In the genomic region with DNA sequence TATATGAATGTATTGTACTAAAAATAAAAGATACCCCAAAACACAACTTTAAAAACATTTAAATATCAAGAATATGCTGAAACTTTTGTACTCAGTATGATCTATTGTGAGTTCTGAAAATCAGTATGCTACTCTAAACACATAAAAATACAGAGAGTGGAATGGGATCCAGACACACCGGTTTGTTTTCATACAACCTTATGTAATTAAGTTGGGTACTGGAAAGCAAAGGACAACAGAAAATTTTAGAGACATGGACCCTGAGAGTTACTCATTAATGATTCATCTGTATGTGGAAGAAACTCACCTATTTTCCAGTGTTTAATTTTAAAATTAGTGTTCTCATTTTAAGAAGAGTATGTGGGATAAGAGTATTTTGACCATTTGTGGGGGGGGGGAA, we compare ENCODE assay signal across 36 cellular contexts. TPM values are rescaled to one million over a fixed set of nuclear protein-coding genes. Genes with fewer than 3 reads are reported as not detected.
"Had no signal": no experiment of that assay in that cellular context is flagged by ENCODE, and none has a peak within 500 bp of the region (broad histone marks: within the 10 kb centered on the region; RNA-seq: fewer than 3 reads in every experiment).

No MANE protein-coding gene starts in this region.

- H3K27me3 ChIP-seq: brain microvascular endothelial cell, esophagus muscularis mucosa, foreskin keratinocyte, gastrocnemius medialis, heart left ventricle had no signal

- H3K9me3 Mint-ChIP-seq: activated B cell treated with CpG ODN at 0.5 μM for 24 hours; activated CD8-positive, alpha-beta T cell treated with anti-CD3 and anti-CD28 coated beads for 36 hours; activated T-cell treated with anti-CD3 and anti-CD28 coated beads, Interleukin-2, amount 50 U/mL, for 4 hours; activated T-helper 17 cell treated with anti-CD3 and anti-CD28 coated beads, Interleukin-2, amount 50 U/mL, for 72 hours; T-helper 2 cell treated with Interferon-gamma antibody and Interleukin-4, amounts not matched to agents 5 μg/mL and 100 μg/mL, for 36 hours had no signal

- H3K36me3 Mint-ChIP-seq: activated naive CD8-positive, alpha-beta T cell had no signal

- H3K4me3 Mint-ChIP-seq: activated B cell treated with CpG ODN at 0.5 μM for 24 hours; activated CD8-positive, alpha-beta T cell treated with anti-CD3 and anti-CD28 coated beads for 36 hours; activated naive CD8-positive, alpha-beta T cell; activated T-cell treated with anti-CD3 and anti-CD28 coated beads, Interleukin-2, amount 50 U/mL, for 4 hours; activated T-helper 17 cell treated with anti-CD3 and anti-CD28 coated beads, Interleukin-2, amount 50 U/mL, for 72 hours; central memory CD8-positive, alpha-beta T cell; effector memory CD8-positive, alpha-beta T cell; T-helper 17 cell; T-helper 2 cell treated with Interferon-gamma antibody and Interleukin-4, amounts not matched to agents 5 μg/mL and 100 μg/mL, for 36 hours had no signal

- H3K9me3 ChIP-seq: esophagus muscularis mucosa, gastrocnemius medialis, heart left ventricle had no signal

- DNase-seq: activated B cell treated with CpG ODN at 0.5 μM for 24 hours; activated CD4-positive, alpha-beta T cell treated with anti-CD3 and anti-CD28 coated beads for 48 hours; activated CD4-positive, alpha-beta T cell treated with anti-CD3 and anti-CD28 coated beads, Interleukin-2, amount 50 U/mL, for 1 hour; activated CD4-positive, alpha-beta T cell treated with anti-CD3 and anti-CD28 coated beads, Interleukin-2, amount 50 U/mL, for 48 hours; activated CD8-positive, alpha-beta memory T cell treated with anti-CD3 and anti-CD28 coated beads for 24 hours; activated CD8-positive, alpha-beta T cell treated with anti-CD3 and anti-CD28 coated beads for 36 hours; activated effector memory CD4-positive, alpha-beta T cell treated with Interleukin-2 at 50 U/mL for 16 hours; activated gamma-delta T cell treated with Interleukin-2 at 50 U/mL for 16 hours; activated naive CD4-positive, alpha-beta T cell treated with anti-CD3 and anti-CD28 coated beads, Interleukin-2, amount 50 U/mL, for 16 hours; activated naive CD4-positive, alpha-beta T cell treated with Interleukin-2 at 50 U/mL for 16 hours; activated T-cell treated with anti-CD3 and anti-CD28 coated beads, Interleukin-2, amount 50 U/mL, for 4 hours; amniotic stem cell; anterior cingulate cortex; brain microvascular endothelial cell; dermis blood vessel endothelial cell; effector CD4-positive, alpha-beta T cell; effector memory CD8-positive, alpha-beta T cell; erythroblast; foreskin keratinocyte; gastrocnemius medialis; glutamatergic neuron; heart left ventricle; T-helper 17 cell; T1000; WERI-Rb-1 had no signal

- H3K4me3 ChIP-seq: coronary artery, esophagus muscularis mucosa, gastrocnemius medialis, heart left ventricle had no signal

- H3K4me1 Mint-ChIP-seq: activated B cell treated with CpG ODN at 0.5 μM for 24 hours; activated T-helper 17 cell treated with anti-CD3 and anti-CD28 coated beads, Interleukin-2, amount 50 U/mL, for 72 hours; central memory CD8-positive, alpha-beta T cell; T-helper 17 cell had no signal

- H3K27ac ChIP-seq: brain microvascular endothelial cell, coronary artery, esophagus muscularis mucosa, foreskin keratinocyte, gastrocnemius medialis, heart left ventricle, WERI-Rb-1 had no signal

- H3K27ac Mint-ChIP-seq: activated B cell treated with CpG ODN at 0.5 μM for 24 hours; activated CD8-positive, alpha-beta T cell treated with anti-CD3 and anti-CD28 coated beads for 36 hours; activated naive CD8-positive, alpha-beta T cell; activated T-helper 17 cell treated with anti-CD3 and anti-CD28 coated beads, Interleukin-2, amount 50 U/mL, for 72 hours; effector memory CD8-positive, alpha-beta T cell; T-helper 17 cell; T-helper 2 cell treated with Interferon-gamma antibody and Interleukin-4, amounts not matched to agents 5 μg/mL and 100 μg/mL, for 36 hours had no signal

- H3K4me1 ChIP-seq: esophagus muscularis mucosa, foreskin keratinocyte, gastrocnemius medialis, heart left ventricle had no signal

- H3K27me3 Mint-ChIP-seq: activated B cell treated with CpG ODN at 0.5 μM for 24 hours; activated CD8-positive, alpha-beta T cell treated with anti-CD3 and anti-CD28 coated beads for 36 hours; activated naive CD8-positive, alpha-beta T cell; activated T-helper 17 cell treated with anti-CD3 and anti-CD28 coated beads, Interleukin-2, amount 50 U/mL, for 72 hours; central memory CD8-positive, alpha-beta T cell; effector memory CD8-positive, alpha-beta T cell; T-helper 17 cell had no signal

- ATAC-seq: activated CD4-positive, CD25-positive, alpha-beta regulatory T cell treated with anti-CD3 and anti-CD28 coated beads, Interleukin-2, amount 50 U/mL, for 24 hours; activated CD8-positive, alpha-beta T cell treated with anti-CD3 and anti-CD28 coated beads for 36 hours; activated T-cell treated with anti-CD3 and anti-CD28 coated beads, Interleukin-2, amount 50 U/mL, for 4 hours; activated T-helper 17 cell treated with anti-CD3 and anti-CD28 coated beads, Interleukin-2, amount 50 U/mL, for 72 hours; effector memory CD8-positive, alpha-beta T cell; foreskin keratinocyte; gastrocnemius medialis; heart left ventricle; T-helper 17 cell had no signal

- H3K36me3 ChIP-seq: brain microvascular endothelial cell, esophagus muscularis mucosa, gastrocnemius medialis, heart left ventricle, WERI-Rb-1 had no signal

RNA-seq across cellular contexts. Expression of gene CFHR3, which starts 0.9 kb away (rescaled TPM):
- total RNA-seq: activated B cell treated with CpG ODN at 0.5 μM for 24 hours; activated CD8-positive, alpha-beta T cell treated with anti-CD3 and anti-CD28 coated beads for 36 hours; activated T-helper 17 cell treated with anti-CD3 and anti-CD28 coated beads, Interleukin-2, amount 50 U/mL, for 72 hours; astrocyte; bronchial epithelial cell; cardiac septum; cerebellum; dermis blood vessel endothelial cell; esophagus muscularis mucosa; foreskin keratinocyte; T-helper 17 cell had no signal
- polyA plus RNA-seq: foreskin keratinocyte had no signal

RNA-seq across cellular contexts. Expression of gene CFHR1, which starts 45.8 kb away (rescaled TPM):
- total RNA-seq: activated B cell treated with CpG ODN at 0.5 μM for 24 hours; activated CD8-positive, alpha-beta T cell treated with anti-CD3 and anti-CD28 coated beads for 36 hours; bronchial epithelial cell; cardiac septum; cerebellum; dermis blood vessel endothelial cell; foreskin keratinocyte; T-helper 17 cell had no signal
- polyA plus RNA-seq: foreskin keratinocyte, heart left ventricle had no signal
